In the genomic region with DNA sequence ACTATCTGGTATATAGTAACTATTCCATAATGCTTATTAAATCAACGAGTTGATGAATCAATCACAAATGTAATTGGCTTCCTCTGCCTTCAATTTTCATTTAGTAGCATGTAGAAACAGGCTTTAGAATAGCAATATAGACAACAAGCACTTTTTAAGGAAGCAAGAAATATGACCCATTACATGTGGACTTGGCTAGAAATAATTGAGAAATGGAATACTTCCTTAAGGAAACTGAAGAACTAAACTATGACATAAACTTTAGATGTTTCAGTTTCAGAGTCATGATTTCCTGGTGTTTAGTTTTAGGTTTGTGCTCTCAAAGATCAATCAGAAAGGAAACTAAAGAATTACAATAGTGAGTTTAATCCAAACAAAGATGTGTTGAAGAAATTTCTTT, we compare ENCODE assay signal across 20 cellular contexts.
"Had no signal": no experiment of that assay in that cellular context is flagged by ENCODE, and none has a peak within 500 bp of the region (broad histone marks: within the 10 kb centered on the region; RNA-seq: fewer than 3 reads in every experiment).

No MANE protein-coding gene starts in this region.

- DNase-seq: activated CD4-positive, alpha-beta T cell treated with anti-CD3 and anti-CD28 coated beads for 36 hours; activated CD4-positive, alpha-beta T cell treated with anti-CD3 and anti-CD28 coated beads, Interleukin-2, amount 10 ng/mL, durations not matched to agents 7 days and 5 days; activated CD4-positive, alpha-beta T cell treated with anti-CD3 and anti-CD28 coated beads, Interleukin-2, amount 50 U/mL, for 48 hours; activated CD8-positive, alpha-beta T cell treated with anti-CD3 and anti-CD28 coated beads, Interleukin-2, amount 10 ng/mL, durations not matched to agents 7 days and 5 days; activated gamma-delta T cell treated with Interleukin-2 at 50 U/mL for 16 hours; activated naive CD4-positive, alpha-beta T cell treated with anti-CD3 and anti-CD28 coated beads for 36 hours; activated T-cell treated with anti-CD3 and anti-CD28 coated beads for 4 hours; activated T-cell treated with anti-CD3 and anti-CD28 coated beads, Interleukin-2, amount 50 U/mL, for 4 hours; anterior cingulate cortex; central memory CD4-positive, alpha-beta T cell; IMR-90; NCI-H1092 treated with DMSO at 0.1 percent for 48 hours; NCI-H187 treated with DMSO at 0.1 percent for 48 hours; NCI-H2081; NCI-H345; NCI-H524 treated with DMSO at 0.1 percent for 48 hours; NK-92 treated with Interleukin-12 subunit alpha and Interleukin-12 subunit beta, amount 100 ng/mL, for 24 hours; RPMI8226; SHP77 treated with DMSO at 0.1 percent for 48 hours; SK-N-SH had no signal
